8 cellular contexts compared by ENCODE assay signal in the genomic region with DNA sequence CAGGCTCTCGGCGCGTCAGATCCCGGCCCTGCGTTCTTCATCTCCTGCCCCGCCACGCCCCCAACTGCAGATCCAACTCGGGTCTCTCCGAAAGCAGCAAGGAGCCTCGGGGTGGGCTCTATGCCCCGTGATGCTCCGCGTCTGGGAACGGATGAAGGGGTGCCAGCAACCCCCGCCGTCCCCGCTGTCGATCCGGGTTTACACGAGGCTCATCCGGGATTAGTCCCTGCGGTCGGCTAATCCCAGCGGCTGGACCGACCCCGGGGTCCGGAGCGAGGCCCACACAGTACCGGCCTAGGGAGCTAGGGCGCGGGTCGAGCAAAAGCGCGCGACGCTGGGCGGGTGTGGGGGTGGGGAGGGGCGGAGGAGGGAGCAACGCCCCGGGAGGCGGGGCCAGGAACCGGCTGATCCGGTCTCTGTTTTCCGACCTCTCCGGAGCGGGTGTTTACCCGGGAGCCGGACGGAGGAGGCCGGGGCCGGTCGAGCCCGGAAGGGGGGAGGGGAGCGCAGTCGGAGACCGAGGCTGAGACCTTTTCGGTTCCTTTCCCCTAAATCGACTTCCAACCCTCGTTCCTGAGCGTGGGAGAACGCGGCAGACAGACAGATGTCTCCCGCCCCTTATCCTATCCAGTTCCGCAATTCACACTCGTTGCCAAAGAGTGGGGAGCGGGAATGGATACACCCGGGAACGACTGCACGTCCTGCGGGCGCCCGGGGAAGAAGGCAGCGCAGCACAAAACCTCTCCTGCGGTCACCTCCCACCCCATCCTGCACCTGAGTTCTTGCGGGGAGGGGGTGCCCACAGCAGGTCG. TPM values are rescaled to one million over a fixed set of nuclear protein-coding genes. Genes with fewer than 3 reads are reported as not detected.
DNase-seq lines count a peak whose midpoint lies in the region; ATAC-seq and TF ChIP-seq lines count a peak whose summit lies in the region.

No MANE protein-coding gene starts in this region.

- peaks cover 11% of the 10 kb centered on the region for H3K4me1 Mint-ChIP-seq in T-helper 17 cell

- TF ChIP-seq POLR2A in uterus (IDR thresholded peaks at IDR 0.05): peak; percentile 73 to 81

- TF ChIP-seq CTCF in uterus (IDR thresholded peaks at IDR 0.05): peak in 2 of 4 experiments; percentile 5 to 53

- H3K4me3 ChIP-seq in right cardiac atrium (ENCODE audit: low read length): peak overlapping the region; percentile 54
- peak overlapping the region; percentile 64 for H3K4me3 ChIP-seq in uterus

- H3K9me3 ChIP-seq in T-helper 17 cell (ENCODE audit: control insufficient read depth, low read length, poor library complexity, severe bottlenecking): no peaks in the 10 kb centered on the region
- no peaks in the 10 kb centered on the region for H3K9me3 ChIP-seq in right cardiac atrium (ENCODE audit: control insufficient read depth, low read length)
- no peaks in the 10 kb centered on the region for H3K9me3 ChIP-seq in uterus

- intact Hi-C loops in right cardiac atrium (cut with DNase I): no loop called here
- intact Hi-C loops in uterus (cut with DNase I; ENCODE audit: low total_unique reads): no loop called here

- H3K4me1 ChIP-seq in right cardiac atrium (ENCODE audit: control insufficient read depth, insufficient read depth, low read length) (peaks cover 6% of the 10 kb centered on the region), uterus (no peaks in the 10 kb centered on the region)

- H3K36me3 Mint-ChIP-seq in T-helper 17 cell (ENCODE audit: low read depth): no peaks in the 10 kb centered on the region

- under 1% methylated on average over 76 of the region's 76 CpGs for WGBS in right cardiac atrium

- DNase-seq in GM04504 (ENCODE audit: low read depth) (peak; percentile 44), HCEC 1CT (peak; percentile 73), NAMALWA (ENCODE audit: low spot score) (peak; percentile 66), T-helper 17 cell (peak; percentile 39 to 67 (median 67)), anterior cingulate cortex (lab: John Stamatoyannopoulos, UW) (peak in 56 of 58 donors; percentile 8 to 90 (median 80)), right cardiac atrium (peak; percentile 88 to 95 (median 94)), putamen (ENCODE audit: low spot score) (peak; percentile 89), uterus (peak; percentile 86 to 87)

- peaks cover 8% of the 10 kb centered on the region for H3K27me3 Mint-ChIP-seq in T-helper 17 cell

- H3K4me3 Mint-ChIP-seq in T-helper 17 cell: peak overlapping the region; percentile 90

- peak overlapping the region; percentile 67 for H3K27ac Mint-ChIP-seq in T-helper 17 cell

- ATAC-seq in T-helper 17 cell (peak; percentile 84), right cardiac atrium (peak; percentile 90 to 93)

- H3K36me3 ChIP-seq in uterus: no peaks in the 10 kb centered on the region

- H3K27me3 ChIP-seq in right cardiac atrium (ENCODE audit: control insufficient read depth, insufficient read depth) (no peaks in the 10 kb centered on the region), uterus (no peaks in the 10 kb centered on the region)

- H3K27ac ChIP-seq in right cardiac atrium (ENCODE audit: low read length) (peak overlapping the region; percentile 85), uterus (peak overlapping the region; percentile 91 to 94)

RNA-seq across cellular contexts. Expression of gene PCDH1, which starts 28.6 kb away (rescaled TPM):
- total RNA-seq in T-helper 17 cell (under 1 TPM; 0.57 to 0.87 TPM), right cardiac atrium (10 to 100 TPM in 2 of 4 donors, 1 to 10 TPM in 2; 7.2 to 21.3 (median 12.2) TPM), uterus (10 to 100 TPM; 29.2 to 46.7 (median 31.5) TPM)
- polyA plus RNA-seq in right cardiac atrium: 9.2 TPM

Comparison
In these comparisons a context has a peak if more than half of its experiments do, and no peak if none do; other contexts are left out.
1. Peak in every context shown above with its lines: DNase-seq, ATAC-seq, H3K4me3 ChIP-seq and H3K27ac ChIP-seq.
2. DNase-seq: peak in every context shown above with its lines; median percentile 94 in right cardiac atrium; 89 in putamen; 86 in uterus; 80 in anterior cingulate cortex; 73 in HCEC 1CT; 67 in T-helper 17 cell; 66 in NAMALWA; 44 in GM04504.
3. RNA of gene PCDH1, which starts 28.6 kb away (total RNA-seq): 29.2 to 46.7 TPM in uterus and 7.2 to 21.3 TPM in right cardiac atrium; 0.57 to 0.87 TPM in T-helper 17 cell; every median in the first group is over 4 times any median in the second.